Comparison of ENCODE assay signal across 8 cellular contexts in the genomic region with DNA sequence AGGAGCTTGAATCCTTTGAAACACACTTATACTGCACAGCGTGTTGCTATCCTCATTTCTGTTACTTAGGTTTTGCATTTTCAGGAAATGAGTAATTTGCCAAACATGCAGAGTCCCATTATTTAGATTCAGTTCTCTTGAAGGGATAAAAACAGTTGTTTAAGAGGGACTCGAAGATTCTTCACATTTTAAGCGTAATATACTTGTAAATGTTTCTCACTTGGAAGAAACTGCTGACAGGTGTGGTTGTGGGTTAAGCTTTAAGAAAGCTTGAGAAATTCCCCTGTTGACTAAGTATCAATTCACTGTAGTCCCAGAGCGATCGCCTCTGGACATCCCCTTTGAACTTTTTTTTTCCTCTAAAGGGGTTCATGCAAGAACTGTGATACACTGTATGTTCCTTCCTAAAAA. TPM values are rescaled to one million over a fixed set of nuclear protein-coding genes. Genes with fewer than 3 reads are reported as not detected.
DNase-seq lines count a peak whose midpoint lies in the region; ATAC-seq lines count a peak whose summit lies in the region.

No MANE protein-coding gene starts in this region.

- no peak overlapping the region for H3K4ac ChIP-seq in neuronal stem cell (ENCODE audit: low read length)

- no peak overlapping the region for H3K4me2 ChIP-seq in neuronal stem cell (ENCODE audit: insufficient read depth, low read length, poor library complexity, severe bottlenecking)

- peaks cover 29% of the 10 kb centered on the region for H3K4me1 Mint-ChIP-seq in activated naive CD8-positive, alpha-beta T cell treated with anti-CD3 and anti-CD28 coated beads for 36 hours

- H3K18ac ChIP-seq in neuronal stem cell (ENCODE audit: low read length) = no peak overlapping the region

- H2AFZ ChIP-seq in neuronal stem cell (ENCODE audit: low read length) = peak overlapping the region; percentile 79

- H2BK15ac ChIP-seq in neuronal stem cell (ENCODE audit: low read length) = no peak overlapping the region

- H3K79me1 ChIP-seq in neuronal stem cell (ENCODE audit: low read depth, low read length) = no peaks in the 10 kb centered on the region

- no CpG with 5 or more reads among the region's 5 CpGs for WGBS in neuronal stem cell (ENCODE audit: extremely low coverage in 2 of 2, insufficient read length in 2 of 2, insufficient replicate concordance in 1 of 2), 2 donors

- no peak overlapping the region for H4K91ac ChIP-seq in neuronal stem cell (ENCODE audit: low read depth, low read length, poor library complexity)

- no peak overlapping the region for H2AK5ac ChIP-seq in neuronal stem cell (ENCODE audit: low read depth, low read length)

- H3K36me3 Mint-ChIP-seq in activated naive CD8-positive, alpha-beta T cell treated with anti-CD3 and anti-CD28 coated beads for 36 hours = no peaks in the 10 kb centered on the region

- H2BK5ac ChIP-seq in neuronal stem cell (ENCODE audit: low read length) = no peak overlapping the region

- no peaks in the 10 kb centered on the region for H3K27me3 ChIP-seq in neuronal stem cell (ENCODE audit: control insufficient read depth in 3 of 3, insufficient read depth in 3 of 3, low read depth in 1 of 3, low read length in 3 of 3)

- ATAC-seq in GM19452 (IDR thresholded peaks at IDR 0.05; ENCODE audit: unreplicated experiment) (peak; percentile 69), HG03432 (IDR thresholded peaks at IDR 0.05; ENCODE audit: unreplicated experiment) (peak; percentile 78)

- H3K27ac ChIP-seq in neuronal stem cell (replicated peaks; ENCODE audit: low read length) = no peak overlapping the region

- no peak overlapping the region for H3K4me3 ChIP-seq in neuronal stem cell (ENCODE audit: low read length in 2 of 2)

- H3K4me3 Mint-ChIP-seq in activated naive CD8-positive, alpha-beta T cell treated with anti-CD3 and anti-CD28 coated beads for 36 hours = no peak overlapping the region

- no peak overlapping the region for H4K8ac ChIP-seq in neuronal stem cell (ENCODE audit: low read depth, low read length)

- H3K9me3 Mint-ChIP-seq in activated naive CD8-positive, alpha-beta T cell treated with anti-CD3 and anti-CD28 coated beads for 36 hours = no peaks in the 10 kb centered on the region

- no peak overlapping the region for H3K23ac ChIP-seq in neuronal stem cell (ENCODE audit: low read depth, low read length, poor library complexity)

- H3K27ac Mint-ChIP-seq in activated naive CD8-positive, alpha-beta T cell treated with anti-CD3 and anti-CD28 coated beads for 36 hours = peak overlapping the region; percentile 5

- no peak overlapping the region for H3K14ac ChIP-seq in neuronal stem cell (ENCODE audit: low read length)

- no peaks in the 10 kb centered on the region for H3K9me3 ChIP-seq in neuronal stem cell (replicated peaks in 1 of 2; ENCODE audit: control insufficient read depth in 2 of 2, insufficient read depth in 1 of 2, low read depth in 1 of 2, low read length in 2 of 2)

- DNase-seq in CD1c-positive myeloid dendritic cell (ENCODE audit: extremely low spot score) (peak; percentile 54), neuronal stem cell (ENCODE audit: low spot score) (no peak), occipital lobe (lab: John Stamatoyannopoulos, UW) (no peak), NCI-H2029 treated with DMSO at 0.1 percent for 48 hours (lab: John Stamatoyannopoulos, UW) (no peak), anterior cingulate cortex (lab: John Stamatoyannopoulos, UW) (no peak)
- DNase-seq in activated naive CD8-positive, alpha-beta T cell treated with anti-CD3 and anti-CD28 coated beads for 36 hours = no peak

- no peak overlapping the region for H2BK120ac ChIP-seq in neuronal stem cell (ENCODE audit: low read depth, low read length)

- peaks cover 0 to 11% of the 10 kb centered on the region in 2 donors for H3K4me1 ChIP-seq in neuronal stem cell (ENCODE audit: control insufficient read depth in 2 of 2, insufficient read depth in 1 of 2, low read depth in 1 of 2, low read length in 2 of 2)

- no peak overlapping the region for H3K9ac ChIP-seq in neuronal stem cell (ENCODE audit: low read depth, low read length, poor library complexity)

- H3K27me3 Mint-ChIP-seq in activated naive CD8-positive, alpha-beta T cell treated with anti-CD3 and anti-CD28 coated beads for 36 hours = no peaks in the 10 kb centered on the region

- no peaks in the 10 kb centered on the region for H3K36me3 ChIP-seq in neuronal stem cell (replicated peaks in 1 of 2; ENCODE audit: control insufficient read depth in 2 of 2, insufficient read depth in 2 of 2, low read length in 2 of 2)

- no peak overlapping the region for H2BK12ac ChIP-seq in neuronal stem cell (ENCODE audit: low read length)

RNA-seq across cellular contexts. Expression of a gene that starts 30.6 kb away (rescaled TPM):
- 1 to 10 TPM; 8.4 to 9.4 TPM for total RNA-seq in activated naive CD8-positive, alpha-beta T cell treated with anti-CD3 and anti-CD28 coated beads for 36 hours
- polyA plus RNA-seq in neuronal stem cell (2013, experiment 1 of 2) = not detected
- polyA plus RNA-seq in neuronal stem cell (2013, experiment 2 of 2) = not detected
- 18.1 TPM for total RNA-seq in occipital lobe
